23 cellular contexts compared by ENCODE assay signal in the genomic region with DNA sequence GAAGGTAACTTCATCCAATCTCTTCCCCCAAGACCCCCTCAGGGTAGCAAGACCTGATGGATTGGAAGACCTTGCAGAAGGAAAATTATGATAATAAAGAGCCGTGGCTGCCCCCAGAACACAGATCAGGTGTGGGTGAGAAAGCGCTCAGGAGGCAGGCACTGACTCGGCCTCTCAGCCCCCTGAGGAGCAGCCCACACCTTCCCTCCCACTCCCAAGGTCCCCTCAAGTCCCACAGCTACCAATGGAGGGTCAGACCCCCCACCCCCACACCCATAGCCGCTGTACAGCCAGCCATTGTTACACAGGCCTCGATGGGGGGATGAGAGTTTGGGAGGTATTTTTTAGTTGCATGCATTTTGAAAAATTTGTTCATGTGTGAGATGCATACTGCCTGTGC.
"Had no signal": no experiment of that assay in that cellular context is flagged by ENCODE, and none has a peak within 500 bp of the region (broad histone marks: within the 10 kb centered on the region; RNA-seq: fewer than 3 reads in every experiment).

No MANE protein-coding gene starts in this region.

- H3K36me3 Mint-ChIP-seq: mesothelial cell of epicardium had no signal

- DNase-seq: colonic mucosa; cortex of kidney; effector CD8-positive, alpha-beta T cell; effector memory CD8-positive, alpha-beta T cell; endodermal cell; erythroblast; esophagus squamous epithelium; foreskin fibroblast; foreskin melanocyte; gastrocnemius medialis; glutamatergic neuron; head of caudate nucleus; heart right ventricle; hippocampal formation; left cardiac atrium; left lung; left ventricle myocardium superior; lower lobe of right lung; mesenchymal stem cell; mucosa of descending colon had no signal

- H3K9me3 Mint-ChIP-seq: dendritic cell treated with granulocyte-macrophage colony-stimulating factor and Interleukin-4, amounts not matched to agents 40 ng/mL and 50 ng/mL, for 4 days; effector memory CD8-positive, alpha-beta T cell; endodermal cell; mesothelial cell of epicardium had no signal

- H3K27ac Mint-ChIP-seq: dendritic cell treated with granulocyte-macrophage colony-stimulating factor and Interleukin-4, amounts not matched to agents 40 ng/mL and 50 ng/mL, for 4 days; effector memory CD8-positive, alpha-beta T cell; mesothelial cell of epicardium had no signal

- H3K27me3 Mint-ChIP-seq: dendritic cell treated with granulocyte-macrophage colony-stimulating factor and Interleukin-4, amounts not matched to agents 40 ng/mL and 50 ng/mL, for 4 days had no signal

- H3K4me1 Mint-ChIP-seq: mesothelial cell of epicardium had no signal

- ATAC-seq: effector memory CD8-positive, alpha-beta T cell; esophagus mucosa; gastrocnemius medialis; heart right ventricle; left cardiac atrium; left lung; left ventricle myocardium superior; lower lobe of right lung; mucosa of descending colon had no signal

- H3K4me3 Mint-ChIP-seq: dendritic cell treated with granulocyte-macrophage colony-stimulating factor and Interleukin-4, amounts not matched to agents 40 ng/mL and 50 ng/mL, for 4 days; effector memory CD8-positive, alpha-beta T cell; endodermal cell; mesothelial cell of epicardium had no signal
